ENCODE assay signal across 30 cellular contexts in the genomic region with DNA sequence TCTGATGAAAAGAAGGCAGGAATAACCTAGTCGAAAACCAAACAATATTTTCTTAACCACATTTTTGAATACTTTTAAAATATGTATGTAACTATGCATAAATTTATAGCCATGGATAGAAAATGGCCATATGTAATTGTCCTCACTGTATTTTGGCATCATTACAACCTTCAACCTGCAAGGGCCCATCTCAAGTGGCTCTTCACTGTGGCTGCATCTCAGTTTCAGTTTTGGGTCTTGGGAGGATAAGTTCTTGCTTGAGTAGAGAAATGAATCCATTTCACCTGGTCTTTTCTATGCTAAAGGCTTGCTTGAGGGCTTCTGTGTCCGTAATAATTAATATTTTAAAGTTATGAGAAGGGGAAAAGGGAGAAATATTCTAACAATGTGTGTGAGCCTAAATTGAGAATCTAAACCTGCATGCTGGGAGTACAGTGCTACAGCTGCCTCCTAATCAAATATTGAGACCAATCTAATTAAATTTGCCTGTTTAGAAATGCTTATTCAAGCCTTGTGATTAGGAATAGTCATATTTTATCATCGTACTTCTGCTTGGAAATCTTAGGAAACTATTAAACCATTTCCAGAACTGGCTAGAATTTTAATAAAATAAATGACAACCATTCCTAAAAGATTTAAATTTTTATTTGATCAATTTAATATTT.
DNase-seq lines count a peak whose midpoint lies in the region; ATAC-seq, FAIRE-seq and TF ChIP-seq lines count a peak whose summit lies in the region.
"Had no signal": no experiment of that assay in that cellular context is flagged by ENCODE, and none has a peak within 500 bp of the region (broad histone marks: within the 10 kb centered on the region; RNA-seq: fewer than 3 reads in every experiment).

No MANE protein-coding gene starts in this region.

- peak; percentile 1 for DNase-seq in NCI-H1092 treated with DMSO at 0.1 percent for 48 hours (lab: John Stamatoyannopoulos, UW)
- DNase-seq in NCI-H1092 (lab: John Stamatoyannopoulos, UW) = no peak
- peak; percentile 5 for DNase-seq in NCI-H774 (lab: John Stamatoyannopoulos, UW)
- no peak for DNase-seq in GM12878 (ENCODE audit: low read depth, low spot score)
- DNase-seq in naive thymus-derived CD4-positive, alpha-beta T cell = no peak
- DNase-seq in foreskin melanocyte = no peak
- DNase-seq: 8988T; activated CD4-positive, alpha-beta T cell treated with anti-CD3 and anti-CD28 coated beads, Interleukin-2, amount 10 ng/mL, durations not matched to agents 7 days and 5 days; activated effector memory CD4-positive, alpha-beta T cell treated with anti-CD3 and anti-CD28 coated beads, Interleukin-2, amount 50 U/mL, for 16 hours; activated T-cell treated with anti-CD3 and anti-CD28 coated beads, Interleukin-2, amount 50 U/mL, for 24 hours; aorta; CD4-positive, alpha-beta memory T cell; HCEC 1CT; heart right ventricle; kidney; NCI-H2171 treated with DMSO at 0.1 percent for 48 hours; Peyer's patch; SHP77; small intestine; stimulated activated naive CD4-positive, alpha-beta T cell; SW 1271; T-helper 9 cell; upper lobe of right lung had no signal

- in situ Hi-C loops in GM12878 (cut with MboI) = no loop called here

- ATAC-seq in HG02798 (IDR thresholded peaks at IDR 0.05; ENCODE audit: poor library complexity, unreplicated experiment) (peak; percentile 36), GM12878 (peak; percentile 34; the same call in 1 of the 3 replicates), GM19467 (IDR thresholded peaks at IDR 0.05; ENCODE audit: unreplicated experiment) (no peak)
- ATAC-seq in naive thymus-derived CD4-positive, alpha-beta T cell = no peak
- ATAC-seq: heart right ventricle, upper lobe of right lung had no signal

- peaks cover 0 to 32% (median 14%) of the 10 kb centered on the region in 5 donors for H3K36me3 Mint-ChIP-seq in naive thymus-derived CD4-positive, alpha-beta T cell

- TF ChIP-seq RAD21 in GM12878 (IDR thresholded peaks at IDR 0.05; ENCODE audit: insufficient read depth, low read depth, low read length) = no peak

- peak overlapping the region in 1 of 9 donors; percentile 72 for H3K27ac Mint-ChIP-seq in naive thymus-derived CD4-positive, alpha-beta T cell
- H3K27ac Mint-ChIP-seq: activated naive CD8-positive, alpha-beta T cell; activated T-cell treated with anti-CD3 and anti-CD28 coated beads, Interleukin-2, amount 50 U/mL, for 24 hours had no signal

- H2AFZ ChIP-seq in GM12878 (ENCODE audit: control insufficient read depth, low read depth, low read length) = no peak overlapping the region
- H2AFZ ChIP-seq: parathyroid adenoma had no signal

- no peak overlapping the region for H3K9ac ChIP-seq in GM12878 (ENCODE audit: control insufficient read depth, insufficient read depth, low read length)
- H3K9ac ChIP-seq: parathyroid adenoma had no signal

- CTCF ChIA-PET in GM12878 (lab: Yijun Ruan, JAX) = interaction anchor here (0.6 kb wide), 1 partner anchor 9 kb away, joined by 3 read pairs; no protein-coding TSS in a partner anchor
- CTCF ChIA-PET in naive thymus-derived CD4-positive, alpha-beta T cell (lab: Charles Lee) = interaction anchor here (0.8 kb wide), 1 partner anchor 41 kb away, joined by 3 read pairs; no protein-coding TSS in a partner anchor

- no peak overlapping the region for H3K4me3 Mint-ChIP-seq in naive thymus-derived CD4-positive, alpha-beta T cell
- H3K4me3 Mint-ChIP-seq: activated CD4-positive, alpha-beta T cell treated with anti-CD3 and anti-CD28 coated beads, Interleukin-2, amount 10 ng/mL, durations not matched to agents 7 days and 5 days; activated naive CD8-positive, alpha-beta T cell; activated T-cell treated with anti-CD3 and anti-CD28 coated beads, Interleukin-2, amount 50 U/mL, for 24 hours; CD4-positive, alpha-beta memory T cell had no signal

- H3K36me3 ChIP-seq in GM12878 (ENCODE audit: control insufficient read depth in 2 of 2, insufficient read depth in 2 of 2, low read length in 1 of 2) = peaks cover 0 to 14% of the 10 kb centered on the region in 2 experiments; a peak in 1 of 4 replicates
- H3K36me3 ChIP-seq in naive thymus-derived CD4-positive, alpha-beta T cell (ENCODE audit: control insufficient read depth in 2 of 3, insufficient read depth in 3 of 3, low read length in 3 of 3) = peaks cover 10 to 42% (median 10%) of the 10 kb centered on the region in 3 experiments

- RAD21 ChIA-PET in GM12878 (lab: Charles Lee; ENCODE audit: unreplicated experiment) = no interaction called here

- WGBS in GM12878 (ENCODE audit: insufficient coverage, insufficient replicate concordance, low lambda C conversion rate, missing lambda C conversion rate) = 77% methylated on average over 3 of the region's 3 CpGs

- H3K79me2 ChIP-seq in GM12878 (ENCODE audit: control insufficient read depth, insufficient read depth, low read length) = no peaks in the 10 kb centered on the region
- H3K79me2 ChIP-seq: parathyroid adenoma had no signal

- intact Hi-C loops in GM12878 (cut with micrococcal nuclease; ENCODE audit: unreplicated experiment) = no loop called here
- intact Hi-C loops in naive thymus-derived CD4-positive, alpha-beta T cell (cut with micrococcal nuclease) = no loop called here

- no peak for TF ChIP-seq CTCF in GM12878 (IDR thresholded peaks at IDR 0.05 in 2 of 3, conservative IDR thresholded peaks at IDR 0.05 in 1 of 3; ENCODE audit: control insufficient read depth in 2 of 3, extremely low read depth in 1 of 3, insufficient read depth in 1 of 3, low read depth in 3 of 3, low read length in 3 of 3)

- peaks cover 6 to 21% (median 10%) of the 10 kb centered on the region in 7 donors for H3K4me1 Mint-ChIP-seq in naive thymus-derived CD4-positive, alpha-beta T cell

- no peak for FAIRE-seq in GM12878 (lab: Jason Lieb, UNC)
- FAIRE-seq: bronchial epithelial cell, frontal cortex, kidney, small intestine had no signal

- no peak overlapping the region for H3K4me2 ChIP-seq in GM12878 (ENCODE audit: control insufficient read depth, insufficient read depth)

- no peaks in the 10 kb centered on the region for H3K9me3 Mint-ChIP-seq in naive thymus-derived CD4-positive, alpha-beta T cell
- H3K9me3 Mint-ChIP-seq: activated CD4-positive, alpha-beta T cell treated with anti-CD3 and anti-CD28 coated beads, Interleukin-2, amount 10 ng/mL, durations not matched to agents 7 days and 5 days; activated T-cell treated with anti-CD3 and anti-CD28 coated beads, Interleukin-2, amount 50 U/mL, for 24 hours; CD4-positive, alpha-beta memory T cell had no signal

- no peak overlapping the region for H3K4me3 ChIP-seq in GM12878
- H3K4me3 ChIP-seq in naive thymus-derived CD4-positive, alpha-beta T cell (ENCODE audit: low read length) = no peak overlapping the region
- H3K4me3 ChIP-seq: heart right ventricle, Peyer's patch, suprapubic skin, upper lobe of right lung had no signal

- H3K27me3 Mint-ChIP-seq in naive thymus-derived CD4-positive, alpha-beta T cell = no peaks in the 10 kb centered on the region
- H3K27me3 Mint-ChIP-seq: activated CD4-positive, alpha-beta T cell treated with anti-CD3 and anti-CD28 coated beads, Interleukin-2, amount 10 ng/mL, durations not matched to agents 7 days and 5 days; activated naive CD8-positive, alpha-beta T cell; activated T-cell treated with anti-CD3 and anti-CD28 coated beads, Interleukin-2, amount 50 U/mL, for 24 hours; CD4-positive, alpha-beta memory T cell had no signal

- BruUV-seq in GM12878 (replicated peaks; lab: Mats Ljungman, UMichigan) = TSS peak; percentile 7

- no peaks in the 10 kb centered on the region for H3K27me3 ChIP-seq in GM12878 (replicated peaks in 1 of 2; ENCODE audit: control insufficient read depth in 2 of 2, insufficient read depth in 2 of 2, low read length in 1 of 2)
- H3K27me3 ChIP-seq in naive thymus-derived CD4-positive, alpha-beta T cell (ENCODE audit: control insufficient read depth in 2 of 2, insufficient read depth in 2 of 2, low read length in 2 of 2) = no peaks in the 10 kb centered on the region
- H3K27me3 ChIP-seq: heart right ventricle, Peyer's patch, suprapubic skin, upper lobe of right lung had no signal

- no peak for TF ChIP-seq EP300 in GM12878 (IDR thresholded peaks at IDR 0.05; ENCODE audit: borderline replicate concordance in 1 of 2, control insufficient read depth in 1 of 2, low read depth in 2 of 2, low read length in 2 of 2)

- POLR2A ChIA-PET in GM12878 (lab: Charles Lee) = interaction anchor here (1.0 kb wide), 1 partner anchor 156 kb away, joined by 3 read pairs; no protein-coding TSS in a partner anchor
- POLR2A ChIA-PET in naive thymus-derived CD4-positive, alpha-beta T cell (lab: Charles Lee) = interaction anchor here (1.0 kb wide), 1 partner anchor 12 kb away, joined by 5 read pairs; no protein-coding TSS in a partner anchor

- H3K4me1 ChIP-seq in GM12878 (ENCODE audit: control insufficient read depth, insufficient read depth, low read length) = peaks cover 5% of the 10 kb centered on the region; the same call in 1 of the 2 replicates
- peaks cover 0 to 5% of the 10 kb centered on the region in 2 donors for H3K4me1 ChIP-seq in naive thymus-derived CD4-positive, alpha-beta T cell (ENCODE audit: control insufficient read depth in 2 of 2, insufficient read depth in 2 of 2, low read length in 2 of 2)
- H3K4me1 ChIP-seq: parathyroid adenoma, Peyer's patch, suprapubic skin, upper lobe of right lung had no signal

- no peaks in the 10 kb centered on the region for H3K9me3 ChIP-seq in GM12878 (replicated peaks; ENCODE audit: control insufficient read depth, insufficient read depth, low read length)
- no peaks in the 10 kb centered on the region for H3K9me3 ChIP-seq in naive thymus-derived CD4-positive, alpha-beta T cell (ENCODE audit: control insufficient read depth in 2 of 3, low read length in 3 of 3)
- H3K9me3 ChIP-seq: heart right ventricle, Peyer's patch, suprapubic skin, upper lobe of right lung had no signal

- SMC1A ChIA-PET in GM12878 (lab: Charles Lee; ENCODE audit: uncharacterized antibody, unreplicated experiment) = no interaction called here

- H3K27ac ChIP-seq in GM12878 (ENCODE audit: control insufficient read depth, insufficient read depth) = no peak overlapping the region
- no peak overlapping the region for H3K27ac ChIP-seq in naive thymus-derived CD4-positive, alpha-beta T cell (ENCODE audit: low read depth, low read length)
- H3K27ac ChIP-seq: heart right ventricle, parathyroid adenoma, Peyer's patch, suprapubic skin, upper lobe of right lung had no signal

- TF ChIP-seq POLR2A in GM12878 (IDR thresholded peaks at IDR 0.05; ENCODE audit: low read depth, low read length) = no peak

- H4K20me1 ChIP-seq in GM12878 (ENCODE audit: control insufficient read depth, insufficient read depth) = no peaks in the 10 kb centered on the region

TF ChIP-seq in GM12878, 131 proteins besides CTCF, POLR2A, EP300 and RAD21 (continues in another document):
- TF ChIP-seq CEBPB (IDR thresholded peaks at IDR 0.05; ENCODE audit: borderline replicate concordance in 1 of 2, low read depth in 2 of 2, low read length in 2 of 2) (no peak), NBN (IDR thresholded peaks at IDR 0.05) (no peak), FOXM1 (IDR thresholded peaks at IDR 0.05; ENCODE audit: low read depth, low read length) (no peak)

Comparison
In these comparisons a context has a peak if more than half of its experiments do, and no peak if none do; other contexts are left out.
1. DNase-seq: peak in NCI-H1092 treated with DMSO at 0.1 percent for 48 hours (single experiment) and NCI-H774 (single experiment); none in NCI-H1092 (single experiment), GM12878 (single experiment), naive thymus-derived CD4-positive, alpha-beta T cell (0 of 9) and foreskin melanocyte (single experiment).
2. ATAC-seq: peak in HG02798 (single experiment) and GM12878 (single experiment); none in naive thymus-derived CD4-positive, alpha-beta T cell (single experiment) and GM19467 (single experiment).